Comparison of ENCODE assay signal across 29 cellular contexts in genomic region chr1:46494910-46495309, GRCh38. TPM values are rescaled to one million over a fixed set of nuclear protein-coding genes. Genes with fewer than 3 reads are reported as not detected.
DNase-seq lines count a peak whose midpoint lies in the region; ATAC-seq, FAIRE-seq and TF ChIP-seq lines count a peak whose summit lies in the region.
"Had no signal": no experiment of that assay in that cellular context is flagged by ENCODE, and none has a peak within 500 bp of the region (broad histone marks: within the 10 kb centered on the region; RNA-seq: fewer than 3 reads in every experiment).

No MANE protein-coding gene starts in this region.

- H2BK120ac ChIP-seq in IMR-90 (ENCODE audit: low read depth, low read length), result no peak overlapping the region
- H2BK120ac ChIP-seq in H1 (replicated peaks; ENCODE audit: low read depth, low read length), result no peak overlapping the region

- CTCF ChIA-PET in IMR-90 (lab: Yijun Ruan, JAX) (no interaction called here), H1 (lab: Charles Lee; ENCODE audit: partially characterized antibody) (interaction anchor here (0.6 to 35.6 kb wide), 14 partner anchors 10 to 680 kb away, joined by 3 to 1068 read pairs (median 6); a partner anchor contains a TSS)

- H3K14ac ChIP-seq in IMR-90 (replicated peaks; ENCODE audit: low read depth, low read length) (no peak overlapping the region), H1 (ENCODE audit: insufficient read length) (no peak overlapping the region)

- H2AK9ac ChIP-seq in IMR-90 (replicated peaks; ENCODE audit: low read depth, low read length, poor library complexity), result peak overlapping the region; percentile 56

- no peak overlapping the region for H3K4ac ChIP-seq in IMR-90 (ENCODE audit: low read depth, low read length)
- H3K4ac ChIP-seq in H1 (replicated peaks; ENCODE audit: insufficient read length, low read depth, low read length), result no peak overlapping the region

- TF ChIP-seq CTCF in IMR-90 (conservative IDR thresholded peaks at IDR 0.05; ENCODE audit: low read depth, low read length) (no peak), H1 (IDR thresholded peaks at IDR 0.05; ENCODE audit: control extremely low read depth in 1 of 3, insufficient read depth in 1 of 3, low read depth in 1 of 3, low read length in 3 of 3) (no peak), osteoblast (IDR thresholded peaks at IDR 0.05; ENCODE audit: extremely low read depth, low read depth, low read length) (no peak)

- H3K36me3 ChIP-seq in IMR-90 (ENCODE audit: control insufficient read depth, insufficient read depth, low read length) (no peaks in the 10 kb centered on the region), H1 (ENCODE audit: control insufficient read depth in 2 of 4, insufficient read depth in 4 of 4, low read length in 3 of 4) (no peaks in the 10 kb centered on the region; a peak in 1 of 8 replicates), osteoblast (ENCODE audit: insufficient read depth, low read length) (no peaks in the 10 kb centered on the region)
- H3K36me3 ChIP-seq: BE2C, BLaER1 had no signal

- intact Hi-C loops in IMR-90 (cut with micrococcal nuclease), result no loop called here

- H3K79me2 ChIP-seq in H1 (ENCODE audit: control insufficient read depth in 1 of 2, insufficient read depth in 2 of 2, low read length in 2 of 2) (no peaks in the 10 kb centered on the region), osteoblast (ENCODE audit: insufficient read depth, low read length) (no peaks in the 10 kb centered on the region)

- POLR2A ChIA-PET in IMR-90 (lab: Charles Lee; ENCODE audit: unreplicated experiment), result no interaction called here
- POLR2A ChIA-PET in H1 (lab: Charles Lee; ENCODE audit: partially characterized antibody), result interaction anchor here (0.8 to 0.9 kb wide), 2 partner anchors 11 to 25 kb away, joined by 3 to 5 read pairs; no protein-coding TSS in a partner anchor

- ATAC-seq in IMR-90 (ENCODE audit: low read depth), result no peak
- peak; percentile 46 for ATAC-seq in left lobe of liver
- ATAC-seq: GM12878 had no signal

- dilution Hi-C loops in IMR-90 (cut with HindIII; ENCODE audit: low sequenced_read_pairs, unreplicated experiment), result no loop called here

- H3K4me2 ChIP-seq in IMR-90 (ENCODE audit: low read depth, low read length) (no peak overlapping the region), H1 (ENCODE audit: insufficient read depth in 1 of 2, low read depth in 2 of 2, low read length in 2 of 2) (no peak overlapping the region), osteoblast (ENCODE audit: insufficient read depth, low read length) (no peak overlapping the region)
- H3K4me2 ChIP-seq: BLaER1 had no signal

- no peak for FAIRE-seq in H1 (lab: Jason Lieb, UNC)
- FAIRE-seq: A204.1, GM12878, GM12892, GM18507 had no signal

- H4K91ac ChIP-seq in IMR-90 (ENCODE audit: insufficient read depth, low read depth, low read length) (no peak overlapping the region), H1 (replicated peaks; ENCODE audit: insufficient read length, low read length) (no peak overlapping the region)

- H3K18ac ChIP-seq in IMR-90 (ENCODE audit: low read depth, low read length) (no peak overlapping the region), H1 (ENCODE audit: extremely low read depth, low read length) (no peak overlapping the region)

- no peak overlapping the region for H2BK15ac ChIP-seq in IMR-90 (ENCODE audit: low read depth, low read length)
- H2BK15ac ChIP-seq in H1 (ENCODE audit: low read length), result peak overlapping the region; percentile 34; the same call in 1 of the 2 replicates

- peaks cover 6% of the 10 kb centered on the region; the same call in 1 of the 2 replicates for H3K23me2 ChIP-seq in H1 (ENCODE audit: low read depth, low read length)

- H4K8ac ChIP-seq in IMR-90 (ENCODE audit: low read depth in 2 of 2, low read length in 2 of 2), result no peak overlapping the region
- H4K8ac ChIP-seq in H1 (ENCODE audit: extremely low read depth, insufficient read depth, low read length), result peak overlapping the region; percentile 11; the same call in 1 of the 2 replicates

- no peak overlapping the region for H3K27ac ChIP-seq in IMR-90 (ENCODE audit: insufficient read depth, low read length)
- no peak overlapping the region for H3K27ac ChIP-seq in H1 (ENCODE audit: low read depth, low read length)
- H3K27ac ChIP-seq in osteoblast (ENCODE audit: low read depth, low read length), result no peak overlapping the region
- H3K27ac ChIP-seq: BLaER1 had no signal

- TF ChIP-seq POLR2A in IMR-90 (IDR thresholded peaks at IDR 0.05; ENCODE audit: low read depth, low read length), result no peak
- TF ChIP-seq POLR2A in H1 (IDR thresholded peaks at IDR 0.05; ENCODE audit: control extremely low read depth in 1 of 2, low read depth in 2 of 2, low read length in 2 of 2), result no peak

- H4K5ac ChIP-seq in IMR-90 (ENCODE audit: low read depth, low read length), result no peak overlapping the region
- no peak overlapping the region for H4K5ac ChIP-seq in H1 (ENCODE audit: insufficient read length, low read depth, low read length)

- H3K4me1 ChIP-seq in IMR-90 (ENCODE audit: control insufficient read depth, insufficient read depth, low read length), result no peaks in the 10 kb centered on the region
- peaks cover 8 to 32% (median 29%) of the 10 kb centered on the region in 4 experiments for H3K4me1 ChIP-seq in H1 (replicated peaks in 1 of 4; ENCODE audit: control insufficient read depth in 3 of 4, insufficient read depth in 4 of 4, low read length in 3 of 4)
- H3K4me1 ChIP-seq in osteoblast (ENCODE audit: insufficient read depth, low read length), result peaks cover under 1% of the 10 kb centered on the region
- H3K4me1 ChIP-seq: BE2C had no signal

- no peak overlapping the region for H2BK12ac ChIP-seq in H1 (ENCODE audit: low read depth, low read length)

- WGBS in IMR-90 (ENCODE audit: extremely low coverage in 2 of 2, insufficient read length in 1 of 2), 2 experiments, result no CpG with 5 or more reads among the region's 1 CpG
- 88% methylated on average over 1 of the region's 1 CpG; no CpG with 5 or more reads in 1 of the 2 experiments for WGBS in H1 (ENCODE audit: extremely low coverage in 1 of 2, insufficient coverage in 1 of 2, insufficient read length in 1 of 2, insufficient replicate concordance in 2 of 2, low coverage in 1 of 2, low lambda C conversion rate in 2 of 2, missing lambda C conversion rate in 1 of 2), 2 experiments

- no TSS peak for BruUV-seq in IMR-90 (replicated peaks; lab: Mats Ljungman, UMichigan)

- H3K79me1 ChIP-seq in IMR-90 (ENCODE audit: low read depth in 1 of 2, low read length in 2 of 2) (no peaks in the 10 kb centered on the region), H1 (ENCODE audit: low read depth, low read length) (no peaks in the 10 kb centered on the region)

- TF ChIP-seq EP300 in H1 (IDR thresholded peaks at IDR 0.05; ENCODE audit: borderline replicate concordance in 1 of 2, low read depth in 2 of 2, low read length in 2 of 2), result no peak

- no peak overlapping the region for H3K4me3 ChIP-seq in IMR-90 (ENCODE audit: insufficient read depth, low read depth, low read length)
- H3K4me3 ChIP-seq in H1 (ENCODE audit: extremely low read depth in 1 of 4, insufficient read depth in 2 of 4, low read depth in 3 of 4, low read length in 4 of 4), result no peak overlapping the region
- no peak overlapping the region for H3K4me3 ChIP-seq in osteoblast (ENCODE audit: insufficient read depth, low read length)
- H3K4me3 ChIP-seq: BLaER1, GM12878 had no signal

- H3K56ac ChIP-seq in IMR-90 (ENCODE audit: extremely low read depth, insufficient read depth, low read length), result no peak overlapping the region
- H3K56ac ChIP-seq in H1 (replicated peaks; ENCODE audit: insufficient read length, low read depth, low read length), result no peak overlapping the region

- TF ChIP-seq RAD21 in IMR-90 (IDR thresholded peaks at IDR 0.05; ENCODE audit: low read length), result no peak
- no peak for TF ChIP-seq RAD21 in H1 (IDR thresholded peaks at IDR 0.05 in 1 of 2, conservative IDR thresholded peaks at IDR 0.05 in 1 of 2; ENCODE audit: low read depth in 2 of 2, low read length in 2 of 2)

- DNase-seq in IMR-90 (no peak), H1 (ENCODE audit: low read depth in 1 of 2, low spot score in 2 of 2) (no peak), left lobe of liver (ENCODE audit: low spot score) (no peak), osteoblast (ENCODE audit: insufficient read length, low spot score, missing footprints) (peak; percentile 74), G401 (ENCODE audit: low spot score) (no peak), RKO (ENCODE audit: low spot score) (no peak), OCI-M1 (lab: John Stamatoyannopoulos, UW) (no peak)
- DNase-seq in stimulated activated CD4-positive, alpha-beta T cell treated with anti-CD3 and anti-CD28 coated beads, Interleukin-2, amount 100 ng/mL, for 48 hours, result no peak
- DNase-seq: 8988T; ACHN; BE2C; C1 segment of cervical spinal cord; CD4-positive, alpha-beta memory T cell; CD4-positive, CD25-positive, alpha-beta regulatory T cell; CD8-positive, alpha-beta memory T cell; COR-L47; DMS 273 treated with DMSO at 0.1 percent for 48 hours; DMS153; DMS53; DMS79 treated with DMSO at 0.1 percent for 48 hours; GDM1 had no signal

- peaks cover 13% of the 10 kb centered on the region; the same call in 1 of the 2 replicates for H4K20me1 ChIP-seq in IMR-90 (ENCODE audit: insufficient read depth, low read length)
- H4K20me1 ChIP-seq in H1 (replicated peaks in 1 of 2; ENCODE audit: control insufficient read depth in 1 of 2, insufficient read depth in 2 of 2, low read length in 2 of 2), result peaks cover 6 to 22% of the 10 kb centered on the region in 2 experiments
- peaks cover 6% of the 10 kb centered on the region for H4K20me1 ChIP-seq in osteoblast (ENCODE audit: insufficient read depth, low read length)

- H2AK5ac ChIP-seq in IMR-90 (ENCODE audit: low read depth, low read length) (no peak overlapping the region), H1 (ENCODE audit: low read depth, low read length) (no peak overlapping the region)

- H2AFZ ChIP-seq in IMR-90 (replicated peaks; ENCODE audit: low read length, poor library complexity) (no peak overlapping the region), H1 (ENCODE audit: low read length) (no peak overlapping the region), osteoblast (ENCODE audit: low read length) (no peak overlapping the region)

- in situ Hi-C loops in IMR-90 (cut with MboI; ENCODE audit: low sequenced_read_pairs) (no loop called here), G401 (cut with HindIII; ENCODE audit: low sequenced_read_pairs) (no loop called here)

- no peak overlapping the region for H3K23ac ChIP-seq in IMR-90 (ENCODE audit: low read depth, low read length)
- H3K23ac ChIP-seq in H1 (ENCODE audit: insufficient read length), result no peak overlapping the region

- H3K27me3 ChIP-seq in IMR-90 (ENCODE audit: control insufficient read depth, insufficient read depth, low read length), result peaks cover 90% of the 10 kb centered on the region
- peaks cover 49 to 77% (median 71%) of the 10 kb centered on the region in 4 experiments for H3K27me3 ChIP-seq in H1 (replicated peaks in 1 of 4; ENCODE audit: control insufficient read depth in 3 of 4, extremely low read depth in 1 of 4, insufficient read depth in 3 of 4, low read length in 3 of 4)
- H3K27me3 ChIP-seq in osteoblast (ENCODE audit: insufficient read depth, low read length), result peaks cover 57% of the 10 kb centered on the region

- H2BK20ac ChIP-seq in IMR-90 (ENCODE audit: low read depth, low read length) (no peak overlapping the region), H1 (ENCODE audit: low read length) (no peak overlapping the region)

- H3K9me3 ChIP-seq in IMR-90 (ENCODE audit: control insufficient read depth, insufficient read depth, low read length) (peaks cover 2% of the 10 kb centered on the region; the same call in 1 of the 2 replicates), H1 (ENCODE audit: insufficient read depth in 2 of 2, low read depth in 1 of 2, low read length in 1 of 2) (no peaks in the 10 kb centered on the region), osteoblast (ENCODE audit: low read depth, low read length) (no peaks in the 10 kb centered on the region)
- H3K9me3 ChIP-seq: BE2C, BLaER1 had no signal

- H3K9ac ChIP-seq in IMR-90 (ENCODE audit: low read depth, low read length) (no peak overlapping the region), H1 (replicated peaks in 1 of 4; ENCODE audit: extremely low read depth in 1 of 4, low read depth in 3 of 4, low read length in 3 of 4) (no peak overlapping the region)
- H3K9ac ChIP-seq: BLaER1 had no signal

- no peak overlapping the region for H2BK5ac ChIP-seq in IMR-90 (ENCODE audit: low read depth, low read length, poor library complexity, severe bottlenecking)
- H2BK5ac ChIP-seq in H1 (ENCODE audit: low read depth, low read length), result no peak overlapping the region

- no peaks in the 10 kb centered on the region for H3K9me1 ChIP-seq in IMR-90 (ENCODE audit: insufficient read depth, low read length)

RNA-seq across cellular contexts. Expression of gene DMBX1, which starts 5.3 kb away (rescaled TPM):
- total RNA-seq in IMR-90 (2012; rRNA removed) (not detected in 2 replicates), left lobe of liver (not detected), osteoblast (not detected in 2 replicates)
- polyA plus RNA-seq in IMR-90 (2012; rRNA removed) (not detected in 2 replicates), H1 (2011; rRNA removed) (0.23 and 0.36 TPM in 2 replicates)
- polyA plus RNA-seq in IMR-90 (2012; cell fraction: cytosol; rRNA removed), result not detected in 2 replicates
- polyA plus RNA-seq in IMR-90 (2012; cell fraction: nucleus; rRNA removed; ENCODE audit: low replicate concordance), result not detected in 2 replicates
- 0.30 TPM in 1 of 2 replicates, not detected in the other for total RNA-seq in H1 (2021; fragmentation: NEBNext Ultra II Directional; extraction: Animal tissue kit (Norgen Biotek cat#: 25700))
- 0.26 TPM for polyA plus RNA-seq in H1 (2011; cell fraction: cytosol; rRNA removed)
- 0.53 TPM for polyA plus RNA-seq in H1 (2011; cell fraction: nucleus; rRNA removed)
- 0.24 to 0.30 TPM (median 0.27 TPM) in 4 replicates for polyA plus RNA-seq in H1 (2012, experiment 1 of 2)
- polyA plus RNA-seq in H1 (2012, experiment 2 of 2), result 0.12 TPM
- 0.06 TPM for polyA plus RNA-seq in H1 (2013, experiment 1 of 2)
- polyA plus RNA-seq in H1 (2013, experiment 2 of 2), result 0.09 TPM
- polyA minus RNA-seq in H1 (2011; rRNA and poly(A)+ RNA removed), result 0.07 and 0.41 TPM in 2 replicates
- 0.51 TPM for polyA minus RNA-seq in H1 (2011; cell fraction: cytosol; rRNA and poly(A)+ RNA removed)
- 0.20 TPM for polyA minus RNA-seq in H1 (2011; cell fraction: nucleus; rRNA and poly(A)+ RNA removed)
- 0.20 and 1.0 TPM in 2 replicates for total RNA-seq in G401 (2014; rRNA removed; shearing (Covaris generic))
- total RNA-seq: CD4-positive, alpha-beta memory T cell; CD4-positive, CD25-positive, alpha-beta regulatory T cell; CD8-positive, alpha-beta memory T cell; GM12878 had no signal
- polyA plus RNA-seq: AG04450; CD14-positive monocyte; CD4-positive, alpha-beta memory T cell; CD4-positive, CD25-positive, alpha-beta regulatory T cell; CD8-positive, alpha-beta memory T cell had no signal

RNA-seq across cellular contexts. Expression of gene KNCN, which starts 56.5 kb away (rescaled TPM):
- total RNA-seq in IMR-90 (2012; rRNA removed) (not detected in 2 replicates), left lobe of liver (not detected), osteoblast (not detected in 2 replicates)
- polyA plus RNA-seq in IMR-90 (2012; rRNA removed) (not detected in 2 replicates), H1 (2011; rRNA removed) (not detected in 2 replicates)
- not detected in 2 replicates for polyA plus RNA-seq in IMR-90 (2012; cell fraction: cytosol; rRNA removed)
- not detected in 2 replicates for polyA plus RNA-seq in IMR-90 (2012; cell fraction: nucleus; rRNA removed; ENCODE audit: low replicate concordance)
- not detected in 2 replicates for total RNA-seq in H1 (2021; fragmentation: NEBNext Ultra II Directional; extraction: Animal tissue kit (Norgen Biotek cat#: 25700))
- polyA plus RNA-seq in H1 (2011; cell fraction: cytosol; rRNA removed), result not detected
- polyA plus RNA-seq in H1 (2011; cell fraction: nucleus; rRNA removed), result not detected
- not detected in 4 replicates for polyA plus RNA-seq in H1 (2012, experiment 1 of 2)
- polyA plus RNA-seq in H1 (2012, experiment 2 of 2), result not detected
- polyA plus RNA-seq in H1 (2013, experiment 1 of 2), result not detected
- polyA plus RNA-seq in H1 (2013, experiment 2 of 2), result not detected
- polyA minus RNA-seq in H1 (2011; rRNA and poly(A)+ RNA removed), result not detected in 2 replicates
- polyA minus RNA-seq in H1 (2011; cell fraction: cytosol; rRNA and poly(A)+ RNA removed), result not detected
- not detected for polyA minus RNA-seq in H1 (2011; cell fraction: nucleus; rRNA and poly(A)+ RNA removed)
- not detected in 2 replicates for total RNA-seq in G401 (2014; rRNA removed; shearing (Covaris generic))
- total RNA-seq: A673; CD4-positive, alpha-beta memory T cell; CD4-positive, CD25-positive, alpha-beta regulatory T cell; CD8-positive, alpha-beta memory T cell; GM12878 had no signal
- polyA plus RNA-seq: AG04450; CD14-positive monocyte; CD4-positive, alpha-beta memory T cell; CD4-positive, CD25-positive, alpha-beta regulatory T cell; CD8-positive, alpha-beta memory T cell; GM12878 had no signal
